Comparison of ENCODE assay signal across 8 cellular contexts in the genomic region with DNA sequence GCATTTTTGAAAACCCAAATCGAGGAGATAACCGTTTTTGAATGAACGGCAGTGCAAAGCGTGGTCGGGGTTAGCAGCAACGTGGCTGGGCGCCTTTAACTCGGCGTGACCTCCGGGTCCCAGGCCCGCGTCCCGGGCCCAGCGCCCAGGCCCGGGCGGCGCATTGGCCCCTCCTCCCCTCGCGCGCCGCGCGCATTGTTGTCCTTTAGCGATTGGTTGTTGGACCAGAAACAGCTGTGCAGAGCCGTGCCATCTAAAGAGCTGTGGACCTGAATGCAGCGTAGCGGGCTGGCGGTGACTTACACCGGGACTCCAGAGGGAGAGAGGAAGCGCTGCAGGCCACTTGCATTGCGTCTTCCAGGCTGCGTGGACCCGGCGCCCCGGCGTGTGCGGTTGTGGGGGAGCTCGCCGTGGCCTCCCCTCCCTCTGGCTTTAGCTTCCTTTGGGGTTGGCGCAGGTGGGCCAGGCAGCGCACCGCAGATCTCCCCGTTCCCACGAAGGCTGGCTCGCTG. TPM values are rescaled to one million over a fixed set of nuclear protein-coding genes. Genes with fewer than 3 reads are reported as not detected.
DNase-seq lines count a peak whose midpoint lies in the region; ATAC-seq, FAIRE-seq and TF ChIP-seq lines count a peak whose summit lies in the region.

A gene with protein sequence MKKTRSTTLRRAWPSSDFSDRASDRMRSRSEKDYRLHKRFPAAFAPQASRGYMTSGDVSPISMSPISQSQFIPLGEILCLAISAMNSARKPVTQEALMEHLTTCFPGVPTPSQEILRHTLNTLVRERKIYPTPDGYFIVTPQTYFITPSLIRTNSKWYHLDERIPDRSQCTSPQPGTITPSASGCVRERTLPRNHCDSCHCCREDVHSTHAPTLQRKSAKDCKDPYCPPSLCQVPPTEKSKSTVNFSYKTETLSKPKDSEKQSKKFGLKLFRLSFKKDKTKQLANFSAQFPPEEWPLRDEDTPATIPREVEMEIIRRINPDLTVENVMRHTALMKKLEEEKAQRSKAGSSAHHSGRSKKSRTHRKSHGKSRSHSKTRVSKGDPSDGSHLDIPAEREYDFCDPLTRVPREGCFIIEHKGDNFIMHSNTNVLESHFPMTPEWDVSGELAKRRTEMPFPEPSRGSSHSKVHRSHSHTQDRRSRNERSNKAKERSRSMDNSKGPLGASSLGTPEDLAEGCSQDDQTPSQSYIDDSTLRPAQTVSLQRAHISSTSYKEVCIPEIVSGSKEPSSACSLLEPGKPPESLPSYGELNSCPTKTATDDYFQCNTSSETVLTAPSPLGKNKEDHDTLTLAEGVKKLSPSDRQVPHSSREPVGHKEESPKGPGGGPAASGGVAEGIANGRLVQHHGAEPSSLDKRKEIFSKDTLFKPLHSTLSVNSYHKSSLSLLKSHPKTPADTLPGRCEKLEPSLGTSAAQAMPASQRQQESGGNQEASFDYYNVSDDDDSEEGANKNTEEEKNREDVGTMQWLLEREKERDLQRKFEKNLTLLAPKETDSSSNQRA (N-terminal part only) (plus strand): TSS at position 227 of the 512 bp plus-strand sequence. CDS start 1,484 bp downstream, outside the sequence.

- no peaks in the 10 kb centered on the region for H3K9me3 Mint-ChIP-seq in activated CD8-positive, alpha-beta T cell treated with anti-CD3 and anti-CD28 coated beads, Interleukin-2, amount 10 ng/mL, durations not matched to agents 7 days and 5 days (ENCODE audit: insufficient read depth)
- peaks cover 17% of the 10 kb centered on the region for H3K9me3 Mint-ChIP-seq in glutamatergic neuron (ENCODE audit: unreplicated experiment)
- peaks cover 24% of the 10 kb centered on the region for H3K9me3 Mint-ChIP-seq in nephron progenitor cell

- peaks cover 77% of the 10 kb centered on the region for H3K27me3 Mint-ChIP-seq in activated CD8-positive, alpha-beta T cell treated with anti-CD3 and anti-CD28 coated beads, Interleukin-2, amount 10 ng/mL, durations not matched to agents 7 days and 5 days (ENCODE audit: low read depth)
- H3K27me3 Mint-ChIP-seq in glutamatergic neuron (ENCODE audit: unreplicated experiment), result peaks cover 6% of the 10 kb centered on the region
- peaks cover 18% of the 10 kb centered on the region for H3K27me3 Mint-ChIP-seq in nephron progenitor cell (ENCODE audit: low read depth, poor library complexity)

- TF ChIP-seq CTCF in glutamatergic neuron (IDR thresholded peaks at IDR 0.05; ENCODE audit: partially characterized antibody, unreplicated experiment), result no peak
- TF ChIP-seq CTCF in nephron progenitor cell (IDR thresholded peaks at IDR 0.05), result no peak

- no peak for FAIRE-seq in urothelium cell line (lab: Jason Lieb, UNC)

- ATAC-seq in activated CD8-positive, alpha-beta T cell treated with anti-CD3 and anti-CD28 coated beads, Interleukin-2, amount 10 ng/mL, durations not matched to agents 7 days and 5 days, result peak; percentile 44
- ATAC-seq in GM18873 (IDR thresholded peaks at IDR 0.05; ENCODE audit: low FRiP score, unreplicated experiment), result no peak

- peak within 1 kb of the TSS; percentile 20 for H3K4me3 Mint-ChIP-seq in activated CD8-positive, alpha-beta T cell treated with anti-CD3 and anti-CD28 coated beads, Interleukin-2, amount 10 ng/mL, durations not matched to agents 7 days and 5 days
- H3K4me3 Mint-ChIP-seq in glutamatergic neuron (ENCODE audit: unreplicated experiment) (peak within 1 kb of the TSS; percentile 93), nephron progenitor cell (peak within 1 kb of the TSS; percentile 92)

- POLR2A ChIA-PET in activated CD8-positive, alpha-beta T cell treated with anti-CD3 and anti-CD28 coated beads, Interleukin-2, amount 10 ng/mL, durations not matched to agents 7 days and 5 days (lab: Charles Lee), result no interaction called here

- H3K36me3 Mint-ChIP-seq in activated CD8-positive, alpha-beta T cell treated with anti-CD3 and anti-CD28 coated beads, Interleukin-2, amount 10 ng/mL, durations not matched to agents 7 days and 5 days (ENCODE audit: low read depth), result no peaks in the 10 kb centered on the region
- peaks cover 9% of the 10 kb centered on the region for H3K36me3 Mint-ChIP-seq in glutamatergic neuron (ENCODE audit: unreplicated experiment)
- peaks cover 15% of the 10 kb centered on the region for H3K36me3 Mint-ChIP-seq in nephron progenitor cell (ENCODE audit: low read depth)

- no peak within 1 kb of the TSS for H3K27ac Mint-ChIP-seq in activated CD8-positive, alpha-beta T cell treated with anti-CD3 and anti-CD28 coated beads, Interleukin-2, amount 10 ng/mL, durations not matched to agents 7 days and 5 days
- H3K27ac Mint-ChIP-seq in glutamatergic neuron (ENCODE audit: unreplicated experiment) (peak within 1 kb of the TSS; percentile 96), nephron progenitor cell (peak within 1 kb of the TSS; percentile 62)

- CTCF ChIA-PET in activated CD8-positive, alpha-beta T cell treated with anti-CD3 and anti-CD28 coated beads, Interleukin-2, amount 10 ng/mL, durations not matched to agents 7 days and 5 days (lab: Charles Lee), result no interaction called here

- DNase-seq in DMS 273 (lab: John Stamatoyannopoulos, UW; ENCODE audit: unreplicated experiment) (peak; percentile 89), MV-4-11 (lab: John Stamatoyannopoulos, UW) (peak; percentile 33), glutamatergic neuron (peak; percentile 89), nephron progenitor cell (peak; percentile 84), NCI-H446 (lab: John Stamatoyannopoulos, UW) (no peak), urothelium cell line (ENCODE audit: low spot score) (no peak)
- DNase-seq in activated CD8-positive, alpha-beta T cell treated with anti-CD3 and anti-CD28 coated beads, Interleukin-2, amount 10 ng/mL, durations not matched to agents 7 days and 5 days, result peak; percentile 28

- no peaks in the 10 kb centered on the region for H3K4me1 Mint-ChIP-seq in activated CD8-positive, alpha-beta T cell treated with anti-CD3 and anti-CD28 coated beads, Interleukin-2, amount 10 ng/mL, durations not matched to agents 7 days and 5 days (ENCODE audit: low read depth)
- H3K4me1 Mint-ChIP-seq in glutamatergic neuron (ENCODE audit: low read depth, unreplicated experiment) (peaks cover 11% of the 10 kb centered on the region), nephron progenitor cell (peaks cover 4% of the 10 kb centered on the region)

RNA-seq across cellular contexts. Expression of the gene that starts here (rescaled TPM):
- not detected for total RNA-seq in activated CD8-positive, alpha-beta T cell treated with anti-CD3 and anti-CD28 coated beads, Interleukin-2, amount 10 ng/mL, durations not matched to agents 7 days and 5 days
- total RNA-seq in glutamatergic neuron (ENCODE audit: unreplicated experiment), result 26.7 TPM

Comparison
In these comparisons a context has a peak if more than half of its experiments do, and no peak if none do; other contexts are left out.
1. RNA of the gene that starts here (total RNA-seq): 26.7 TPM in glutamatergic neuron (single experiment); not detected in activated CD8-positive, alpha-beta T cell treated with anti-CD3 and anti-CD28 coated beads, Interleukin-2, amount 10 ng/mL, durations not matched to agents 7 days and 5 days; every median in the first group is over 10 times any median in the second.
2. Peak in DNase-seq and ATAC-seq in activated CD8-positive, alpha-beta T cell treated with anti-CD3 and anti-CD28 coated beads, Interleukin-2, amount 10 ng/mL, durations not matched to agents 7 days and 5 days; RNA of the gene not detected or under 1 TPM.
3. DNase-seq: peak in DMS 273 (single experiment), MV-4-11 (single experiment), glutamatergic neuron (single experiment) and nephron progenitor cell (single experiment); none in NCI-H446 (0 of 2) and urothelium cell line (single experiment).
4. H3K4me3 Mint-ChIP-seq: peak in every context shown above with its lines; median percentile 93 in glutamatergic neuron; 92 in nephron progenitor cell; 20 in activated CD8-positive, alpha-beta T cell treated with anti-CD3 and anti-CD28 coated beads, Interleukin-2, amount 10 ng/mL, durations not matched to agents 7 days and 5 days.